Comparison of ENCODE assay signal across 23 cellular contexts in the genomic region with DNA sequence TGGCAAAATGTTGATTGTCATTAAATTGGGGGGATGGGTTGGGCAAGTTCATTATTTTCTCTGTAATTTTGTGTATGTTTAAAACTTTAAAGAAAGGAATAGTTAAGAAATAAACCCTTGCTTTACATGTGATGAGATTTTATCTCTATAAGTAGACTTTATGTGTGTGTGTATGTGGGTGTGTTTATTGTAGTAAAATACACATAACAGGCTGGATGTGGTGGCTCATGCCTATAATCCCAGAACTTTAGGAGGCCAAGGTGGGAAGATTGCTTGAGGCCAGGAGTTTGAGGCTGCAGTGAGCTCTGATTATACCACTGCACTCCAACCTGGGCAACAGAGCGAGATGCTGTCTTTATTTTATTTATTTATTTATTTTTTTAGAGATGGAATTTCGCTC.
"Had no signal": no experiment of that assay in that cellular context is flagged by ENCODE, and none has a peak within 500 bp of the region (broad histone marks: within the 10 kb centered on the region; RNA-seq: fewer than 3 reads in every experiment).

No MANE protein-coding gene starts in this region.

- H3K27ac ChIP-seq: neural progenitor cell, ovary, parathyroid adenoma, psoas muscle, right lobe of liver, sigmoid colon, stomach, thoracic aorta, thyroid gland, tibial nerve, upper lobe of right lung, vagina had no signal

- H3K36me3 ChIP-seq: neural progenitor cell, ovary, right lobe of liver, thoracic aorta, upper lobe of right lung had no signal

- H3K4me1 ChIP-seq: neural progenitor cell, parathyroid adenoma, psoas muscle, sigmoid colon, tibial nerve, upper lobe of right lung, vagina had no signal

- FAIRE-seq: small intestine had no signal

- H3K9ac ChIP-seq: neural progenitor cell, parathyroid adenoma had no signal

- H3K9me3 ChIP-seq: ovary, psoas muscle, right lobe of liver, sigmoid colon, stomach, thoracic aorta, thyroid gland, tibial nerve, upper lobe of right lung, vagina had no signal

- DNase-seq: natural killer cell; occipital lobe; ovary; psoas muscle; right cardiac atrium; right lobe of liver; sigmoid colon; stimulated activated CD4-positive, alpha-beta T cell treated with anti-CD3 and anti-CD28 coated beads, Interleukin-15, amount 100 ng/mL, for 24 hours; stimulated activated CD4-positive, alpha-beta T cell treated with anti-CD3 and anti-CD28 coated beads, Interleukin-2, amount 100 ng/mL, for 24 hours; stimulated activated CD4-positive, alpha-beta T cell treated with anti-CD3 and anti-CD28 coated beads, Interleukin-2, amount 100 ng/mL, for 48 hours; stimulated activated CD4-positive, alpha-beta T cell treated with anti-CD3 and anti-CD28 coated beads, Interleukin-4, amount 100 ng/mL, for 24 hours; stimulated activated naive B cell treated with anti-CD40 and anti-IgM and Interleukin-4, amounts not matched to agents 10 μg/mL and 1 μg/mL and 100 μg/mL, for 72 hours; stimulated activated naive CD4-positive, alpha-beta T cell treated with Interleukin-2 at 50 U/mL for 16 hours; stomach; thyroid gland; upper lobe of right lung had no signal

- H3K27me3 ChIP-seq: neural progenitor cell, ovary, right lobe of liver, sigmoid colon, stomach, thyroid gland, tibial nerve, upper lobe of right lung, vagina had no signal

- H3K4me3 ChIP-seq: neural progenitor cell, ovary, psoas muscle, right lobe of liver, sigmoid colon, stomach, thoracic aorta, thyroid gland, tibial nerve, upper lobe of right lung, vagina had no signal

- ATAC-seq: natural killer cell; psoas muscle; right cardiac atrium; right lobe of liver; stimulated activated effector memory CD8-positive, alpha-beta T cell treated with anti-CD3 and anti-CD28 coated beads, Interleukin-12 subunit alpha, Interleukin-12 subunit beta, amount 100 ng/mL, for 72 hours; stimulated activated naive B cell treated with anti-CD40 and anti-IgM and Interleukin-4, amounts not matched to agents 10 μg/mL and 1 μg/mL and 100 μg/mL, for 72 hours; upper lobe of right lung had no signal
